In the genomic region with DNA sequence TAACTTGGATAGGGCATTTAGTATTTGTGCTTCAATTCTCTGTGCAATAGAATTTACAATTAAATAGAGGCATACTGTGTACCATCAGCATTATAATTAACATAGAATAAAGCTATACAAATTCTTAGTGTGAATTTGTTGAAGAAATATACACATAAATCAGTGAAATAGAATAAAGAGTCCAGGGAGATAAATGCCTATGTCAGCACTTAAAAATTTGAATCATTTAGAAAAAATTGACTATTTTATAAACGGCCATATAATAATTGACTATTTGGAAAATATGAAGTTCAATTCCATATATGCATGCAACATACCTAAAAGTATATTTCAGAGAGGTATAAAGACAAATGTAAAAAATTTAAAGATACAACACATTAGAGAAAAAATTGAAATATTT, we compare ENCODE assay signal across 3 cellular contexts.
A peak's percentile ranks its signal among the peaks of the same experiment; 100 is the strongest.
TF ChIP-seq lines count a peak whose summit lies in the region.

No MANE protein-coding gene starts in this region.

TF ChIP-seq in A549, 52 proteins besides CTCF, POLR2A, EP300 and RAD21:
- TF ChIP-seq MAFK (IDR thresholded peaks at IDR 0.05; ENCODE audit: partially characterized antibody) = peak; percentile 70
- TF ChIP-seq ZC3H11A (IDR thresholded peaks at IDR 0.05) = no peak

TF ChIP-seq in GM23338, 12 proteins besides CTCF, POLR2A, EP300 and RAD21 (continues in another document):
- TF ChIP-seq EZH2phosphoT487 (IDR thresholded peaks at IDR 0.05; ENCODE audit: unreplicated experiment) (no peak), ZNF114 (CRISPR knock-in tag; IDR thresholded peaks at IDR 0.05) (no peak), JUNB (IDR thresholded peaks at IDR 0.05; ENCODE audit: unreplicated experiment) (no peak), STAT1 (IDR thresholded peaks at IDR 0.05; ENCODE audit: unreplicated experiment) (no peak), ZNF331 (CRISPR knock-in tag; IDR thresholded peaks at IDR 0.05; ENCODE audit: low read depth) (no peak), CREB1 (CRISPR knock-in tag; IDR thresholded peaks at IDR 0.05; ENCODE audit: low read depth) (no peak), EZH2 (IDR thresholded peaks at IDR 0.05; ENCODE audit: low read depth, unreplicated experiment) (no peak), POLR2AphosphoS5 (IDR thresholded peaks at IDR 0.05; ENCODE audit: low read depth) (no peak)
- TF ChIP-seq, protein P1, sequence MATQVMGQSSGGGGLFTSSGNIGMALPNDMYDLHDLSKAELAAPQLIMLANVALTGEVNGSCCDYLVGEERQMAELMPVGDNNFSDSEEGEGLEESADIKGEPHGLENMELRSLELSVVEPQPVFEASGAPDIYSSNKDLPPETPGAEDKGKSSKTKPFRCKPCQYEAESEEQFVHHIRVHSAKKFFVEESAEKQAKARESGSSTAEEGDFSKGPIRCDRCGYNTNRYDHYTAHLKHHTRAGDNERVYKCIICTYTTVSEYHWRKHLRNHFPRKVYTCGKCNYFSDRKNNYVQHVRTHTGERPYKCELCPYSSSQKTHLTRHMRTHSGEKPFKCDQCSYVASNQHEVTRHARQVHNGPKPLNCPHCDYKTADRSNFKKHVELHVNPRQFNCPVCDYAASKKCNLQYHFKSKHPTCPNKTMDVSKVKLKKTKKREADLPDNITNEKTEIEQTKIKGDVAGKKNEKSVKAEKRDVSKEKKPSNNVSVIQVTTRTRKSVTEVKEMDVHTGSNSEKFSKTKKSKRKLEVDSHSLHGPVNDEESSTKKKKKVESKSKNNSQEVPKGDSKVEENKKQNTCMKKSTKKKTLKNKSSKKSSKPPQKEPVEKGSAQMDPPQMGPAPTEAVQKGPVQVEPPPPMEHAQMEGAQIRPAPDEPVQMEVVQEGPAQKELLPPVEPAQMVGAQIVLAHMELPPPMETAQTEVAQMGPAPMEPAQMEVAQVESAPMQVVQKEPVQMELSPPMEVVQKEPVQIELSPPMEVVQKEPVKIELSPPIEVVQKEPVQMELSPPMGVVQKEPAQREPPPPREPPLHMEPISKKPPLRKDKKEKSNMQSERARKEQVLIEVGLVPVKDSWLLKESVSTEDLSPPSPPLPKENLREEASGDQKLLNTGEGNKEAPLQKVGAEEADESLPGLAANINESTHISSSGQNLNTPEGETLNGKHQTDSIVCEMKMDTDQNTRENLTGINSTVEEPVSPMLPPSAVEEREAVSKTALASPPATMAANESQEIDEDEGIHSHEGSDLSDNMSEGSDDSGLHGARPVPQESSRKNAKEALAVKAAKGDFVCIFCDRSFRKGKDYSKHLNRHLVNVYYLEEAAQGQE (IDR thresholded peaks at IDR 0.05; ENCODE audit: unreplicated experiment) = no peak
- TF ChIP-seq, protein P2, sequence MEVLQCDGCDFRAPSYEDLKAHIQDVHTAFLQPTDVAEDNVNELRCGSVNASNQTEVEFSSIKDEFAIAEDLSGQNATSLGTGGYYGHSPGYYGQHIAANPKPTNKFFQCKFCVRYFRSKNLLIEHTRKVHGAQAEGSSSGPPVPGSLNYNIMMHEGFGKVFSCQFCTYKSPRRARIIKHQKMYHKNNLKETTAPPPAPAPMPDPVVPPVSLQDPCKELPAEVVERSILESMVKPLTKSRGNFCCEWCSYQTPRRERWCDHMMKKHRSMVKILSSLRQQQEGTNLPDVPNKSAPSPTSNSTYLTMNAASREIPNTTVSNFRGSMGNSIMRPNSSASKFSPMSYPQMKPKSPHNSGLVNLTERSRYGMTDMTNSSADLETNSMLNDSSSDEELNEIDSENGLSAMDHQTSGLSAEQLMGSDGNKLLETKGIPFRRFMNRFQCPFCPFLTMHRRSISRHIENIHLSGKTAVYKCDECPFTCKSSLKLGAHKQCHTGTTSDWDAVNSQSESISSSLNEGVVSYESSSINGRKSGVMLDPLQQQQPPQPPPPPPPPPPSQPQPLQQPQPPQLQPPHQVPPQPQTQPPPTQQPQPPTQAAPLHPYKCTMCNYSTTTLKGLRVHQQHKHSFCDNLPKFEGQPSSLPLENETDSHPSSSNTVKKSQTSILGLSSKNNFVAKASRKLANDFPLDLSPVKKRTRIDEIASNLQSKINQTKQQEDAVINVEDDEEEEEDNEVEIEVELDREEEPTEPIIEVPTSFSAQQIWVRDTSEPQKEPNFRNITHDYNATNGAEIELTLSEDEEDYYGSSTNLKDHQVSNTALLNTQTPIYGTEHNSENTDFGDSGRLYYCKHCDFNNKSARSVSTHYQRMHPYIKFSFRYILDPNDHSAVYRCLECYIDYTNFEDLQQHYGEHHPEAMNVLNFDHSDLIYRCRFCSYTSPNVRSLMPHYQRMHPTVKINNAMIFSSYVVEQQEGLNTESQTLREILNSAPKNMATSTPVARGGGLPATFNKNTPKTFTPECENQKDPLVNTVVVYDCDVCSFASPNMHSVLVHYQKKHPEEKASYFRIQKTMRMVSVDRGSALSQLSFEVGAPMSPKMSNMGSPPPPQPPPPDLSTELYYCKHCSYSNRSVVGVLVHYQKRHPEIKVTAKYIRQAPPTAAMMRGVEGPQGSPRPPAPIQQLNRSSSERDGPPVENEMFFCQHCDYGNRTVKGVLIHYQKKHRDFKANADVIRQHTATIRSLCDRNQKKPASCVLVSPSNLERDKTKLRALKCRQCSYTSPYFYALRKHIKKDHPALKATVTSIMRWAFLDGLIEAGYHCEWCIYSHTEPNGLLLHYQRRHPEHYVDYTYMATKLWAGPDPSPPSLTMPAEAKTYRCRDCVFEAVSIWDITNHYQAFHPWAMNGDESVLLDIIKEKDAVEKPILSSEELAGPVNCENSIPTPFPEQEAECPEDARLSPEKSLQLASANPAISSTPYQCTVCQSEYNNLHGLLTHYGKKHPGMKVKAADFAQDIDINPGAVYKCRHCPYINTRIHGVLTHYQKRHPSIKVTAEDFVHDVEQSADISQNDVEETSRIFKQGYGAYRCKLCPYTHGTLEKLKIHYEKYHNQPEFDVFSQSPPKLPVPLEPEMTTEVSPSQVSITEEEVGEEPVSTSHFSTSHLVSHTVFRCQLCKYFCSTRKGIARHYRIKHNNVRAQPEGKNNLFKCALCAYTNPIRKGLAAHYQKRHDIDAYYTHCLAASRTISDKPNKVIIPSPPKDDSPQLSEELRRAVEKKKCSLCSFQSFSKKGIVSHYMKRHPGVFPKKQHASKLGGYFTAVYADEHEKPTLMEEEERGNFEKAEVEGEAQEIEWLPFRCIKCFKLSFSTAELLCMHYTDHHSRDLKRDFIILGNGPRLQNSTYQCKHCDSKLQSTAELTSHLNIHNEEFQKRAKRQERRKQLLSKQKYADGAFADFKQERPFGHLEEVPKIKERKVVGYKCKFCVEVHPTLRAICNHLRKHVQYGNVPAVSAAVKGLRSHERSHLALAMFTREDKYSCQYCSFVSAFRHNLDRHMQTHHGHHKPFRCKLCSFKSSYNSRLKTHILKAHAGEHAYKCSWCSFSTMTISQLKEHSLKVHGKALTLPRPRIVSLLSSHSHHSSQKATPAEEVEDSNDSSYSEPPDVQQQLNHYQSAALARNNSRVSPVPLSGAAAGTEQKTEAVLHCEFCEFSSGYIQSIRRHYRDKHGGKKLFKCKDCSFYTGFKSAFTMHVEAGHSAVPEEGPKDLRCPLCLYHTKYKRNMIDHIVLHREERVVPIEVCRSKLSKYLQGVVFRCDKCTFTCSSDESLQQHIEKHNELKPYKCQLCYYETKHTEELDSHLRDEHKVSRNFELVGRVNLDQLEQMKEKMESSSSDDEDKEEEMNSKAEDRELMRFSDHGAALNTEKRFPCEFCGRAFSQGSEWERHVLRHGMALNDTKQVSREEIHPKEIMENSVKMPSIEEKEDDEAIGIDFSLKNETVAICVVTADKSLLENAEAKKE (CRISPR knock-in tag; IDR thresholded peaks at IDR 0.05) = no peak

TF ChIP-seq in H1, 55 proteins besides CTCF, POLR2A, EP300 and RAD21:
- TF ChIP-seq MAFK (IDR thresholded peaks at IDR 0.05; ENCODE audit: low read depth, low read length) (peak; percentile 55; the same call in 1 of the 2 replicates), GABPA (IDR thresholded peaks at IDR 0.05; ENCODE audit: borderline replicate concordance, insufficient read depth, low read length) (no peak)
